2 cellular contexts compared by ENCODE assay signal in the genomic region with DNA sequence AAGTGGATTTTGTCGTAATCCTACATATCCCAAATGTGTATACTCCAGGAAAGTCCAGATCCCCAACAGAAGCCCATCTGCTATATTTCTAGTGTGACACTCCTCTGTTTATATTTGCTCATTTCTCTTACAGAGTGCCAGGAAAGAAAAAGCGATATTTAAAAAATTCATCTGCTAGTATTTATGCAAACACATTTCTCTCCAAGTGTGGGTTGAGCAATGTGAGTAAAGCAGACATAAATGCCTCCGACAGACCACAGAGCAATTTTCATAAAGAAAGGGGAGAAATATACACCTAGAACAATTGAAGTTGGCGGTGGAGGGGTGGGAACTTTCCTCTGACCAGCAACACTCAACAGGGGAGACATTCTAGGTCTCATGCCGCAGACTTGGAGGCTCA.
A peak's percentile ranks its signal among the peaks of the same experiment; 100 is the strongest.
TF ChIP-seq lines count a peak whose summit lies in the region.

No MANE protein-coding gene starts in this region.

TF ChIP-seq in IMR-90, 13 proteins besides CTCF, POLR2A, EP300 and RAD21:
- peak; percentile 68; the same call in 1 of the 2 replicates for TF ChIP-seq CEBPB (IDR thresholded peaks at IDR 0.05; ENCODE audit: low read depth, low read length)
- TF ChIP-seq, protein P1, sequence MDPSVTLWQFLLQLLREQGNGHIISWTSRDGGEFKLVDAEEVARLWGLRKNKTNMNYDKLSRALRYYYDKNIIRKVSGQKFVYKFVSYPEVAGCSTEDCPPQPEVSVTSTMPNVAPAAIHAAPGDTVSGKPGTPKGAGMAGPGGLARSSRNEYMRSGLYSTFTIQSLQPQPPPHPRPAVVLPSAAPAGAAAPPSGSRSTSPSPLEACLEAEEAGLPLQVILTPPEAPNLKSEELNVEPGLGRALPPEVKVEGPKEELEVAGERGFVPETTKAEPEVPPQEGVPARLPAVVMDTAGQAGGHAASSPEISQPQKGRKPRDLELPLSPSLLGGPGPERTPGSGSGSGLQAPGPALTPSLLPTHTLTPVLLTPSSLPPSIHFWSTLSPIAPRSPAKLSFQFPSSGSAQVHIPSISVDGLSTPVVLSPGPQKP (IDR thresholded peaks at IDR 0.05; ENCODE audit: borderline replicate concordance, low read depth, low read length), result no peak
- TF ChIP-seq MXI1 (IDR thresholded peaks at IDR 0.05; ENCODE audit: borderline replicate concordance, low read depth, low read length), result no peak

TF ChIP-seq in GM12878, 131 proteins besides CTCF, POLR2A, EP300 and RAD21:
- TF ChIP-seq, protein P2, sequence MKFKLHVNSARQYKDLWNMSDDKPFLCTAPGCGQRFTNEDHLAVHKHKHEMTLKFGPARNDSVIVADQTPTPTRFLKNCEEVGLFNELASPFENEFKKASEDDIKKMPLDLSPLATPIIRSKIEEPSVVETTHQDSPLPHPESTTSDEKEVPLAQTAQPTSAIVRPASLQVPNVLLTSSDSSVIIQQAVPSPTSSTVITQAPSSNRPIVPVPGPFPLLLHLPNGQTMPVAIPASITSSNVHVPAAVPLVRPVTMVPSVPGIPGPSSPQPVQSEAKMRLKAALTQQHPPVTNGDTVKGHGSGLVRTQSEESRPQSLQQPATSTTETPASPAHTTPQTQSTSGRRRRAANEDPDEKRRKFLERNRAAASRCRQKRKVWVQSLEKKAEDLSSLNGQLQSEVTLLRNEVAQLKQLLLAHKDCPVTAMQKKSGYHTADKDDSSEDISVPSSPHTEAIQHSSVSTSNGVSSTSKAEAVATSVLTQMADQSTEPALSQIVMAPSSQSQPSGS (IDR thresholded peaks at IDR 0.05; ENCODE audit: low read length), result peak; percentile 32; the same call in 1 of the 2 replicates
- TF ChIP-seq RUNX3 (IDR thresholded peaks at IDR 0.05; ENCODE audit: low read length), result peak; percentile 65
- TF ChIP-seq, protein P3, sequence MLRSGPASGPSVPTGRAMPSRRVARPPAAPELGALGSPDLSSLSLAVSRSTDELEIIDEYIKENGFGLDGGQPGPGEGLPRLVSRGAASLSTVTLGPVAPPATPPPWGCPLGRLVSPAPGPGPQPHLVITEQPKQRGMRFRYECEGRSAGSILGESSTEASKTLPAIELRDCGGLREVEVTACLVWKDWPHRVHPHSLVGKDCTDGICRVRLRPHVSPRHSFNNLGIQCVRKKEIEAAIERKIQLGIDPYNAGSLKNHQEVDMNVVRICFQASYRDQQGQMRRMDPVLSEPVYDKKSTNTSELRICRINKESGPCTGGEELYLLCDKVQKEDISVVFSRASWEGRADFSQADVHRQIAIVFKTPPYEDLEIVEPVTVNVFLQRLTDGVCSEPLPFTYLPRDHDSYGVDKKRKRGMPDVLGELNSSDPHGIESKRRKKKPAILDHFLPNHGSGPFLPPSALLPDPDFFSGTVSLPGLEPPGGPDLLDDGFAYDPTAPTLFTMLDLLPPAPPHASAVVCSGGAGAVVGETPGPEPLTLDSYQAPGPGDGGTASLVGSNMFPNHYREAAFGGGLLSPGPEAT (IDR thresholded peaks at IDR 0.05; ENCODE audit: low read depth), result no peak
- TF ChIP-seq ZBED1 (IDR thresholded peaks at IDR 0.05; ENCODE audit: borderline replicate concordance), result peak; percentile 37; the same call in 1 of the 2 replicates
